8 cellular contexts compared by ENCODE assay signal in genomic region chr3:33096103-33096868, GRCh38. TPM values are rescaled to one million over a fixed set of nuclear protein-coding genes. Genes with fewer than 3 reads are reported as not detected.
DNase-seq lines count a peak whose midpoint lies in the region; ATAC-seq and TF ChIP-seq lines count a peak whose summit lies in the region.

No MANE protein-coding gene starts in this region.

- intact Hi-C loops in left colon (cut with DNase I, micrococcal nuclease): no loop called here

- H3K27me3 ChIP-seq in H7 (ENCODE audit: control insufficient read depth, insufficient read depth, low read length): peaks cover 2% of the 10 kb centered on the region; the same call in 1 of the 2 replicates

- TF ChIP-seq CTCF in GM12865 (IDR thresholded peaks at IDR 0.05; ENCODE audit: insufficient read depth, low read depth, low read length, missing control alignments): no peak
- TF ChIP-seq CTCF in choroid plexus epithelial cell (conservative IDR thresholded peaks at IDR 0.05; ENCODE audit: low read depth, low read length): no peak

- DNase-seq in GM12865 (ENCODE audit: low read depth): peak; percentile 70
- DNase-seq in H7: peak; percentile 77
- DNase-seq in LoVo (ENCODE audit: low spot score): peak; percentile 25
- peak; percentile 7 to 28 for DNase-seq in activated CD4-positive, alpha-beta T cell treated with anti-CD3 and anti-CD28 coated beads for 24 hours (ENCODE audit: low read depth in 2 of 2)
- peak; percentile 48 for DNase-seq in choroid plexus epithelial cell (ENCODE audit: low read depth)
- peak; percentile 51 to 76 for DNase-seq in left colon
- peak; percentile 20 to 43 for DNase-seq in stimulated activated CD4-positive, alpha-beta T cell treated with anti-CD3 and anti-CD28 coated beads, Interleukin-2, amount 100 ng/mL, for 48 hours
- DNase-seq in OCI-M2 (lab: John Stamatoyannopoulos, UW; ENCODE audit: unreplicated experiment): no peak

- peaks cover 10% of the 10 kb centered on the region for H3K36me3 ChIP-seq in H7 (replicated peaks; ENCODE audit: control insufficient read depth, insufficient read depth, low read length)

- peak overlapping the region; percentile 64 for H3K4me3 ChIP-seq in GM12865 (ENCODE audit: low read depth, low read length)
- H3K4me3 ChIP-seq in H7 (ENCODE audit: insufficient read depth, low read depth, low read length): peak overlapping the region; percentile 90
- peak overlapping the region; percentile 90 for H3K4me3 ChIP-seq in choroid plexus epithelial cell (ENCODE audit: low read depth, low read length)

- ATAC-seq in left colon: peak; percentile 74

RNA-seq across cellular contexts. Expression of gene GLB1, which starts 0.7 kb away (rescaled TPM):
- total RNA-seq in H7 (2014; rRNA removed; shearing (Covaris generic)): 35.8 and 41.8 TPM in 2 replicates
- 10 to 100 TPM; 90.3 to 94.6 TPM for total RNA-seq in left colon

RNA-seq across cellular contexts. Expression of gene TMPPE, which starts 0.7 kb away (rescaled TPM):
- total RNA-seq in H7 (2014; rRNA removed; shearing (Covaris generic)): 1.6 and 2.7 TPM in 2 replicates
- 10 to 100 TPM; 13.2 to 16.7 TPM for total RNA-seq in left colon

RNA-seq across cellular contexts. Expression of gene CRTAP, which starts 17.5 kb away (rescaled TPM):
- 159 and 193 TPM in 2 replicates for total RNA-seq in H7 (2014; rRNA removed; shearing (Covaris generic))
- 100 to 1,000 TPM in 1 of 2 donors, 10 to 100 TPM in 1; 63.5 to 114 TPM for total RNA-seq in left colon
